21 cellular contexts compared by ENCODE assay signal in genomic region chr2:179181002-179181401, GRCh38.
DNase-seq lines count a peak whose midpoint lies in the region; ATAC-seq and TF ChIP-seq lines count a peak whose summit lies in the region.
"Had no signal": no experiment of that assay in that cellular context is flagged by ENCODE, and none has a peak within 500 bp of the region (broad histone marks: within the 10 kb centered on the region; RNA-seq: fewer than 3 reads in every experiment).

No MANE protein-coding gene starts in this region.

- no peaks in the 10 kb centered on the region for H3K36me3 ChIP-seq in CD4-positive, alpha-beta memory T cell (ENCODE audit: insufficient read depth, low read length)

- TF ChIP-seq CTCF in neural crest cell (conservative IDR thresholded peaks at IDR 0.05): no peak

- no peak overlapping the region for H3K4me3 Mint-ChIP-seq in neural crest cell
- H3K4me3 Mint-ChIP-seq in CD4-positive, alpha-beta memory T cell: no peak overlapping the region
- H3K4me3 Mint-ChIP-seq: activated naive CD8-positive, alpha-beta T cell had no signal

- no peaks in the 10 kb centered on the region for H3K27me3 ChIP-seq in CD4-positive, alpha-beta memory T cell (ENCODE audit: insufficient read depth, low read length)
- H3K27me3 ChIP-seq: brain microvascular endothelial cell, esophagus squamous epithelium, upper lobe of left lung had no signal

- no peak for DNase-seq in neural crest cell (ENCODE audit: low read depth, low spot score)
- no peak for DNase-seq in CD4-positive, alpha-beta memory T cell
- no peak for DNase-seq in activated naive CD4-positive, alpha-beta T cell treated with Interleukin-2 at 50 U/mL for 16 hours
- DNase-seq: activated T-cell treated with anti-CD3 and anti-CD28 coated beads, Interleukin-2, amount 50 U/mL, for 1 hour; AML-193; brain microvascular endothelial cell; dermis blood vessel endothelial cell; esophagus squamous epithelium; glutamatergic neuron; MV-4-11; NCI-H2081 treated with DMSO at 0.1 percent for 48 hours; PC-9; stimulated activated naive CD8-positive, alpha-beta T cell treated with anti-CD3 and anti-CD28 coated beads, Interleukin-15, Interleukin-2, amounts not matched to agents 100 U/mL and 50 U/mL, for 24 hours; upper lobe of left lung had no signal

- no peaks in the 10 kb centered on the region for H3K27me3 Mint-ChIP-seq in neural crest cell (ENCODE audit: low read depth)
- H3K27me3 Mint-ChIP-seq in CD4-positive, alpha-beta memory T cell: peaks cover 0 to 2% of the 10 kb centered on the region in 2 donors
- H3K27me3 Mint-ChIP-seq: activated naive CD8-positive, alpha-beta T cell had no signal

- H3K9me3 Mint-ChIP-seq in neural crest cell: no peaks in the 10 kb centered on the region
- no peaks in the 10 kb centered on the region for H3K9me3 Mint-ChIP-seq in CD4-positive, alpha-beta memory T cell

- ATAC-seq in GM19452 (IDR thresholded peaks at IDR 0.05; ENCODE audit: unreplicated experiment) (peak; percentile 56), HG02610 (IDR thresholded peaks at IDR 0.05; ENCODE audit: unreplicated experiment) (peak; percentile 81), HG03432 (IDR thresholded peaks at IDR 0.05; ENCODE audit: unreplicated experiment) (peak; percentile 68), HG02870 (IDR thresholded peaks at IDR 0.05; ENCODE audit: unreplicated experiment) (no peak), HG03439 (IDR thresholded peaks at IDR 0.05; ENCODE audit: unreplicated experiment) (no peak)
- ATAC-seq: stimulated activated naive CD8-positive, alpha-beta T cell treated with anti-CD3 and anti-CD28 coated beads, Interleukin-15, Interleukin-2, amounts not matched to agents 100 U/mL and 50 U/mL, for 24 hours had no signal

- H3K4me3 ChIP-seq in CD4-positive, alpha-beta memory T cell (ENCODE audit: low read length in 2 of 2): no peak overlapping the region
- H3K4me3 ChIP-seq: esophagus squamous epithelium, PC-9, SK-N-MC, upper lobe of left lung had no signal

- peaks cover 20% of the 10 kb centered on the region for H3K4me1 Mint-ChIP-seq in neural crest cell
- H3K4me1 Mint-ChIP-seq in CD4-positive, alpha-beta memory T cell: no peaks in the 10 kb centered on the region

- no peak overlapping the region for H3K27ac ChIP-seq in CD4-positive, alpha-beta memory T cell (ENCODE audit: low read depth, low read length)
- H3K27ac ChIP-seq: brain microvascular endothelial cell, esophagus squamous epithelium, PC-9, SK-N-MC, upper lobe of left lung had no signal

- POLR2A ChIA-PET in CD4-positive, alpha-beta memory T cell (lab: Charles Lee; ENCODE audit: partially characterized antibody): no interaction called here

- CTCF ChIA-PET in CD4-positive, alpha-beta memory T cell (lab: Charles Lee; ENCODE audit: partially characterized antibody): no interaction called here

- H3K4me1 ChIP-seq in CD4-positive, alpha-beta memory T cell (ENCODE audit: insufficient read depth, low read length): no peaks in the 10 kb centered on the region
- H3K4me1 ChIP-seq: esophagus squamous epithelium had no signal

- intact Hi-C loops in CD4-positive, alpha-beta memory T cell (cut with micrococcal nuclease): no loop called here

- H3K36me3 Mint-ChIP-seq in neural crest cell (ENCODE audit: low read depth): peaks cover 13% of the 10 kb centered on the region
- peaks cover 0 to 3% of the 10 kb centered on the region in 2 donors for H3K36me3 Mint-ChIP-seq in CD4-positive, alpha-beta memory T cell
- H3K36me3 Mint-ChIP-seq: activated naive CD8-positive, alpha-beta T cell had no signal

- no peaks in the 10 kb centered on the region for H3K9me3 ChIP-seq in CD4-positive, alpha-beta memory T cell (ENCODE audit: control insufficient read depth in 1 of 2, low read length in 2 of 2)
- H3K9me3 ChIP-seq: esophagus squamous epithelium, upper lobe of left lung had no signal

- peak overlapping the region; percentile 16 for H3K27ac Mint-ChIP-seq in neural crest cell (ENCODE audit: unreplicated experiment)
- no peak overlapping the region for H3K27ac Mint-ChIP-seq in CD4-positive, alpha-beta memory T cell
- H3K27ac Mint-ChIP-seq: activated naive CD8-positive, alpha-beta T cell had no signal

Comparison
In these comparisons a context has a peak if more than half of its experiments do, and no peak if none do; other contexts are left out.
1. ATAC-seq: peak in GM19452 (single experiment), HG02610 (single experiment) and HG03432 (single experiment); none in HG02870 (single experiment) and HG03439 (single experiment).